Comparison of ENCODE assay signal across 8 cellular contexts in genomic region chr12:15546102-15546701, GRCh38.
DNase-seq lines count a peak whose midpoint lies in the region; ATAC-seq and TF ChIP-seq lines count a peak whose summit lies in the region.

No MANE protein-coding gene starts in this region.

- H3K4me1 ChIP-seq in esophagus muscularis mucosa: peaks cover 0 to under 1% (median 0%) of the 10 kb centered on the region in 4 donors
- peaks cover 3% of the 10 kb centered on the region for H3K4me1 ChIP-seq in neural progenitor cell

- H3K9ac ChIP-seq in neural progenitor cell: no peak overlapping the region

- no peaks in the 10 kb centered on the region for H3K9me3 ChIP-seq in esophagus muscularis mucosa
- H3K9me3 ChIP-seq in neural progenitor cell (ENCODE audit: low read depth): no peaks in the 10 kb centered on the region

- no peaks in the 10 kb centered on the region for H3K79me2 ChIP-seq in neural progenitor cell (ENCODE audit: low read depth)

- peak overlapping the region; percentile 91 for H3K27ac Mint-ChIP-seq in T-helper 1 cell treated with Interleukin-12 subunit alpha and Interleukin-12 subunit beta and Interleukin-4 antibody, amounts not matched to agents 30 μg/mL and 1 μg/mL, for 36 hours
- H3K27ac Mint-ChIP-seq in neural progenitor cell: no peak overlapping the region

- H4K20me1 ChIP-seq in neural progenitor cell (ENCODE audit: low read depth): no peaks in the 10 kb centered on the region

- intact Hi-C loops in sciatic nerve (cut with DNase I): no loop called here
- intact Hi-C loops in esophagus muscularis mucosa (cut with DNase I): no loop called here

- no peaks in the 10 kb centered on the region for H3K36me3 ChIP-seq in esophagus muscularis mucosa
- H3K36me3 ChIP-seq in neural progenitor cell: no peaks in the 10 kb centered on the region

- no peak for TF ChIP-seq POLR2A in esophagus muscularis mucosa (IDR thresholded peaks at IDR 0.05; ENCODE audit: low read depth)

- H3K27ac ChIP-seq in esophagus muscularis mucosa (replicated peaks in 1 of 4) (peak overlapping the region in 2 of 4 donors; percentile 21 to 40), neural progenitor cell (no peak overlapping the region)

- H2AFZ ChIP-seq in neural progenitor cell (replicated peaks): no peak overlapping the region

- peak; percentile 79 to 83 for ATAC-seq in activated T-cell treated with anti-CD3 and anti-CD28 coated beads, Interleukin-2, amount 50 U/mL, for 4 hours
- peak; percentile 90 for ATAC-seq in HG03066 (IDR thresholded peaks at IDR 0.05; ENCODE audit: low read depth, unreplicated experiment)
- peak; percentile 45 for ATAC-seq in sciatic nerve

- no peak for TF ChIP-seq CTCF in esophagus muscularis mucosa (IDR thresholded peaks at IDR 0.05)
- no peak for TF ChIP-seq CTCF in neural progenitor cell (IDR thresholded peaks at IDR 0.05)

- peaks cover 8% of the 10 kb centered on the region for H3K36me3 Mint-ChIP-seq in activated T-cell treated with anti-CD3 and anti-CD28 coated beads, Interleukin-2, amount 50 U/mL, for 4 hours (ENCODE audit: insufficient read depth)
- peaks cover 18% of the 10 kb centered on the region for H3K36me3 Mint-ChIP-seq in T-helper 1 cell treated with Interleukin-12 subunit alpha and Interleukin-12 subunit beta and Interleukin-4 antibody, amounts not matched to agents 30 μg/mL and 1 μg/mL, for 36 hours (ENCODE audit: low read depth)
- H3K36me3 Mint-ChIP-seq in neural progenitor cell: no peaks in the 10 kb centered on the region

- H3K4me1 Mint-ChIP-seq in activated T-cell treated with anti-CD3 and anti-CD28 coated beads, Interleukin-2, amount 50 U/mL, for 4 hours (ENCODE audit: low read depth): peaks cover 54% of the 10 kb centered on the region
- H3K4me1 Mint-ChIP-seq in T-helper 1 cell treated with Interleukin-12 subunit alpha and Interleukin-12 subunit beta and Interleukin-4 antibody, amounts not matched to agents 30 μg/mL and 1 μg/mL, for 36 hours (ENCODE audit: low read depth): peaks cover 44% of the 10 kb centered on the region
- H3K4me1 Mint-ChIP-seq in neural progenitor cell: peaks cover 15% of the 10 kb centered on the region

- WGBS in esophagus muscularis mucosa: 54% methylated on average over 1 of the region's 1 CpG

- no peaks in the 10 kb centered on the region for H3K27me3 Mint-ChIP-seq in activated T-cell treated with anti-CD3 and anti-CD28 coated beads, Interleukin-2, amount 50 U/mL, for 4 hours (ENCODE audit: low read depth)
- H3K27me3 Mint-ChIP-seq in T-helper 1 cell treated with Interleukin-12 subunit alpha and Interleukin-12 subunit beta and Interleukin-4 antibody, amounts not matched to agents 30 μg/mL and 1 μg/mL, for 36 hours (ENCODE audit: low read depth): no peaks in the 10 kb centered on the region
- no peaks in the 10 kb centered on the region for H3K27me3 Mint-ChIP-seq in neural progenitor cell (ENCODE audit: insufficient read depth, low read depth)

- H3K4me3 Mint-ChIP-seq in activated T-cell treated with anti-CD3 and anti-CD28 coated beads, Interleukin-2, amount 50 U/mL, for 4 hours: peak overlapping the region; percentile 49
- peak overlapping the region; percentile 49 for H3K4me3 Mint-ChIP-seq in T-helper 1 cell treated with Interleukin-12 subunit alpha and Interleukin-12 subunit beta and Interleukin-4 antibody, amounts not matched to agents 30 μg/mL and 1 μg/mL, for 36 hours
- H3K4me3 Mint-ChIP-seq in neural progenitor cell: no peak overlapping the region

- no peak for TF ChIP-seq EP300 in esophagus muscularis mucosa (IDR thresholded peaks at IDR 0.05)

- DNase-seq in activated T-cell treated with anti-CD3 and anti-CD28 coated beads, Interleukin-2, amount 50 U/mL, for 4 hours: peak; percentile 7
- no peak for DNase-seq in activated T-cell treated with anti-CD3 and anti-CD28 coated beads, Interleukin-2, amount 50 U/mL, for 1 hour
- DNase-seq in sciatic nerve (ENCODE audit: low spot score): no peak
- DNase-seq in esophagus muscularis mucosa (ENCODE audit: extremely low spot score): no peak
- no peak for DNase-seq in neural progenitor cell (ENCODE audit: low spot score)
- DNase-seq in HuH-7.5 (ENCODE audit: low spot score): no peak

- peaks cover 4% of the 10 kb centered on the region for H3K9me3 Mint-ChIP-seq in activated T-cell treated with anti-CD3 and anti-CD28 coated beads, Interleukin-2, amount 50 U/mL, for 4 hours
- peaks cover 4% of the 10 kb centered on the region for H3K9me3 Mint-ChIP-seq in T-helper 1 cell treated with Interleukin-12 subunit alpha and Interleukin-12 subunit beta and Interleukin-4 antibody, amounts not matched to agents 30 μg/mL and 1 μg/mL, for 36 hours
- no peaks in the 10 kb centered on the region for H3K9me3 Mint-ChIP-seq in neural progenitor cell

- no peaks in the 10 kb centered on the region for H3F3A ChIP-seq in neural progenitor cell (ENCODE audit: low read depth)

- H3K27me3 ChIP-seq in esophagus muscularis mucosa: no peaks in the 10 kb centered on the region
- H3K27me3 ChIP-seq in neural progenitor cell: no peaks in the 10 kb centered on the region

- H3K4me3 ChIP-seq in esophagus muscularis mucosa (no peak overlapping the region), neural progenitor cell (no peak overlapping the region)

- no peak overlapping the region for H3K4me2 ChIP-seq in neural progenitor cell
